Comparison of ENCODE assay signal across 15 cellular contexts in genomic region chr21:41971891-41972290, GRCh38. TPM values are rescaled to one million over a fixed set of nuclear protein-coding genes. Genes with fewer than 3 reads are reported as not detected.
A peak's percentile ranks its signal among the peaks of the same experiment; 100 is the strongest.
DNase-seq lines count a peak whose midpoint lies in the region; TF ChIP-seq lines count a peak whose summit lies in the region.
"Had no signal": no experiment of that assay in that cellular context is flagged by ENCODE, and none has a peak within 500 bp of the region (broad histone marks: within the 10 kb centered on the region; RNA-seq: fewer than 3 reads in every experiment).

No MANE protein-coding gene starts in this region.

- peaks cover 0 to 10% of the 10 kb centered on the region in 2 donors for H3K4me1 ChIP-seq in right atrium auricular region
- H3K4me1 ChIP-seq in left ventricle myocardium inferior: peaks cover 16% of the 10 kb centered on the region
- H3K4me1 ChIP-seq in spleen: peaks cover 0 to 27% (median 16%) of the 10 kb centered on the region in 6 donors
- H3K4me1 ChIP-seq: Caco-2 had no signal

- 83 to 96% (median 89%) methylated on average over 6 of the region's 6 CpGs for WGBS in spleen, 5 donors

- no peak for TF ChIP-seq CTCF in right atrium auricular region (IDR thresholded peaks at IDR 0.05)
- no peak for TF ChIP-seq CTCF in left ventricle myocardium inferior (IDR thresholded peaks at IDR 0.05; ENCODE audit: borderline replicate concordance)
- no peak for TF ChIP-seq CTCF in spleen (IDR thresholded peaks at IDR 0.05 in 8 of 11, conservative IDR thresholded peaks at IDR 0.05 in 3 of 11)

- intact Hi-C loops in left ventricle myocardium inferior (cut with micrococcal nuclease): no loop called here
- intact Hi-C loops in spleen (cut with DNase I; ENCODE audit: low total_unique reads): no loop called here

- H3K4me3 ChIP-seq in right atrium auricular region (no peak overlapping the region), left ventricle myocardium inferior (no peak overlapping the region), spleen (no peak overlapping the region)
- H3K4me3 ChIP-seq: BLaER1 treated with 17β-estradiol and CSF1 and Interleukin-3, amounts not matched to agents 10 nM and 100 nM had no signal

- no peaks in the 10 kb centered on the region for H3K27me3 ChIP-seq in right atrium auricular region
- no peaks in the 10 kb centered on the region for H3K27me3 ChIP-seq in left ventricle myocardium inferior (ENCODE audit: low read depth)
- H3K27me3 ChIP-seq in spleen (replicated peaks in 1 of 7): no peaks in the 10 kb centered on the region
- H3K27me3 ChIP-seq: BLaER1 treated with 17β-estradiol and CSF1 and Interleukin-3, amounts not matched to agents 10 nM and 100 nM had no signal

- H3K9me3 ChIP-seq in right atrium auricular region: no peaks in the 10 kb centered on the region
- H3K9me3 ChIP-seq in left ventricle myocardium inferior (replicated peaks): no peaks in the 10 kb centered on the region
- H3K9me3 ChIP-seq in spleen: no peaks in the 10 kb centered on the region
- H3K9me3 ChIP-seq: Caco-2 had no signal

- DNase-seq in right atrium auricular region (ENCODE audit: low spot score): peak; percentile 1
- no peak for DNase-seq in left ventricle myocardium inferior
- peak; percentile 20 for DNase-seq in mesenteric fat pad (ENCODE audit: low spot score)
- DNase-seq in AG08396 (ENCODE audit: low spot score): no peak
- no peak for DNase-seq in spleen
- DNase-seq: 8988T; ACHN; AML-193; Caco-2; Calu3; CD4-positive, alpha-beta T cell; DMS79 treated with DMSO at 0.1 percent for 48 hours; GF-D8 had no signal

- no peak for TF ChIP-seq POLR2A in spleen (IDR thresholded peaks at IDR 0.05)

- no peak overlapping the region for H3K27ac ChIP-seq in right atrium auricular region
- no peak overlapping the region for H3K27ac ChIP-seq in left ventricle myocardium inferior (replicated peaks)
- no peak overlapping the region for H3K27ac ChIP-seq in spleen
- H3K27ac ChIP-seq: BLaER1 treated with 17β-estradiol and CSF1 and Interleukin-3, amounts not matched to agents 10 nM and 100 nM; C4-2B had no signal

- H3K36me3 ChIP-seq in right atrium auricular region: no peaks in the 10 kb centered on the region
- H3K36me3 ChIP-seq in left ventricle myocardium inferior: no peaks in the 10 kb centered on the region
- H3K36me3 ChIP-seq in spleen: no peaks in the 10 kb centered on the region

RNA-seq across cellular contexts. Expression of gene C2CD2, which starts 18.1 kb away (rescaled TPM):
- total RNA-seq in right atrium auricular region: 1 to 10 TPM; 8.6 to 9.1 TPM
- total RNA-seq in left ventricle myocardium inferior: 5.9 TPM
- 125 TPM for total RNA-seq in mesenteric fat pad
- total RNA-seq in spleen: 100 to 1,000 TPM in 4 of 7 donors, 10 to 100 TPM in 3; 74.0 to 163 (median 105) TPM
- 10 to 100 TPM; 12.9 to 30.3 (median 18.0) TPM for polyA plus RNA-seq in spleen

RNA-seq across cellular contexts. Expression of gene ZBTB21, which starts 38.3 kb away (rescaled TPM):
- total RNA-seq in right atrium auricular region: 10 to 100 TPM in 1 of 2 donors, 1 to 10 TPM in 1; 5.5 to 10.3 TPM
- total RNA-seq in left ventricle myocardium inferior: 4.9 TPM
- 19.8 TPM for total RNA-seq in mesenteric fat pad
- 10 to 100 TPM; 10.6 to 21.7 (median 16.2) TPM for total RNA-seq in spleen
- polyA plus RNA-seq in spleen: 1 to 10 TPM; 1.9 to 3.0 (median 1.9) TPM

Comparison
In these comparisons a context has a peak if more than half of its experiments do, and no peak if none do; other contexts are left out.
1. DNase-seq: peak in right atrium auricular region (single experiment) and mesenteric fat pad (single experiment); none in left ventricle myocardium inferior (single experiment), AG08396 (single experiment) and spleen (single experiment).
2. RNA of gene C2CD2, which starts 18.1 kb away (total RNA-seq): 125 TPM in mesenteric fat pad (single experiment) and 74.0 to 163 TPM in spleen; 8.6 to 9.1 TPM in right atrium auricular region and 5.9 TPM in left ventricle myocardium inferior (single experiment); every median in the first group is over 4 times any median in the second.